Comparison of ENCODE assay signal across 17 cellular contexts in genomic region chr2:35298493-35298892, GRCh38.
A peak's percentile ranks its signal among the peaks of the same experiment; 100 is the strongest.
DNase-seq lines count a peak whose midpoint lies in the region; ATAC-seq and TF ChIP-seq lines count a peak whose summit lies in the region.
"Had no signal": no experiment of that assay in that cellular context is flagged by ENCODE, and none has a peak within 500 bp of the region (broad histone marks: within the 10 kb centered on the region; RNA-seq: fewer than 3 reads in every experiment).

No MANE protein-coding gene starts in this region.

- H3K4me1 ChIP-seq in prostate gland (replicated peaks), result no peaks in the 10 kb centered on the region
- H3K4me1 ChIP-seq in mesendoderm (ENCODE audit: control insufficient read depth, low read depth, low read length), result no peaks in the 10 kb centered on the region

- TF ChIP-seq POLR2A in prostate gland (IDR thresholded peaks at IDR 0.05), result no peak

- H3K4me3 ChIP-seq in epithelial cell of proximal tubule (ENCODE audit: low read depth, low read length), result no peak overlapping the region
- H3K4me3 ChIP-seq in prostate gland, result no peak overlapping the region
- H3K4me3 ChIP-seq in mesendoderm (ENCODE audit: low read length), result no peak overlapping the region

- DNase-seq in H4 (ENCODE audit: low spot score), result peak; percentile 9
- peak; percentile 68 for DNase-seq in T1000 (lab: John Stamatoyannopoulos, UW)
- peak; percentile 77 for DNase-seq in epithelial cell of proximal tubule (ENCODE audit: low read depth)
- peak; percentile 16 for DNase-seq in prostate gland (ENCODE audit: low spot score)
- no peak for DNase-seq in DMS79 treated with DMSO at 0.1 percent for 48 hours (lab: John Stamatoyannopoulos, UW)
- no peak for DNase-seq in activated T-cell treated with anti-CD3 and anti-CD28 coated beads for 4 hours
- DNase-seq in mesendoderm, result no peak
- DNase-seq in stimulated activated naive CD8-positive, alpha-beta T cell treated with anti-CD3 and anti-CD28 coated beads, Interleukin-15, Interleukin-2, amounts not matched to agents 100 U/mL and 50 U/mL, for 24 hours, result no peak
- DNase-seq: activated CD4-positive, CD25-positive, alpha-beta regulatory T cell treated with anti-CD3 and anti-CD28 coated beads, Interleukin-2, amount 50 U/mL, for 72 hours; activated T-cell treated with anti-CD3 and anti-CD28 coated beads, Interleukin-2, amount 50 U/mL, for 24 hours; anterior cingulate cortex; DMS53; endodermal cell; NCI-H187; stimulated activated CD4-positive, alpha-beta T cell treated with anti-CD3 and anti-CD28 coated beads, Interleukin-4, amount 100 ng/mL, for 1 hour; stimulated activated naive CD4-positive, alpha-beta T cell had no signal

- H3K27me3 ChIP-seq in prostate gland (replicated peaks; ENCODE audit: insufficient read depth) (no peaks in the 10 kb centered on the region), mesendoderm (ENCODE audit: insufficient read depth, low read length, poor library complexity) (no peaks in the 10 kb centered on the region)

- H2BK120ac ChIP-seq in mesendoderm (ENCODE audit: low read depth, low read length), result no peak overlapping the region

- WGBS in prostate gland, result 21% methylated on average over 4 of the region's 4 CpGs
- WGBS in mesendoderm (ENCODE audit: extremely low coverage, insufficient coverage, low lambda C conversion rate), result no CpG with 5 or more reads among the region's 4 CpGs

- no peak for TF ChIP-seq CTCF in epithelial cell of proximal tubule (conservative IDR thresholded peaks at IDR 0.05; ENCODE audit: low read depth, low read length)
- no peak for TF ChIP-seq CTCF in prostate gland (IDR thresholded peaks at IDR 0.05)

- H3K9ac ChIP-seq in mesendoderm (ENCODE audit: low read length), result no peak overlapping the region
- H3K9ac ChIP-seq: KMS-11 had no signal

- H2AK5ac ChIP-seq in mesendoderm (ENCODE audit: low read length), result no peak overlapping the region

- H3K36me3 ChIP-seq in prostate gland (no peaks in the 10 kb centered on the region), mesendoderm (ENCODE audit: control insufficient read depth, insufficient read depth, low read length) (no peaks in the 10 kb centered on the region)

- no peak overlapping the region for H3K4me2 ChIP-seq in mesendoderm (ENCODE audit: low read length)
- H3K4me2 ChIP-seq: KMS-11 had no signal

- no peak overlapping the region for H3K56ac ChIP-seq in mesendoderm (ENCODE audit: low read length)

- H3K18ac ChIP-seq in mesendoderm (ENCODE audit: low read length), result no peak overlapping the region

- H4K5ac ChIP-seq in mesendoderm (ENCODE audit: low read length), result no peak overlapping the region

- intact Hi-C loops in prostate gland (cut with DNase I), result no loop called here

- no peaks in the 10 kb centered on the region for H3K9me3 ChIP-seq in prostate gland

- no peaks in the 10 kb centered on the region for H3K79me1 ChIP-seq in mesendoderm (ENCODE audit: low read length)

- no peak overlapping the region for H3K23ac ChIP-seq in mesendoderm (ENCODE audit: low read length)

- no peak overlapping the region for H2BK5ac ChIP-seq in mesendoderm (ENCODE audit: low read length)

- ATAC-seq in stimulated activated naive CD8-positive, alpha-beta T cell treated with anti-CD3 and anti-CD28 coated beads, Interleukin-15, Interleukin-2, amounts not matched to agents 100 U/mL and 50 U/mL, for 24 hours, result no peak

- H3K4ac ChIP-seq in mesendoderm (ENCODE audit: low read depth, low read length), result no peak overlapping the region

- H2BK15ac ChIP-seq in mesendoderm (replicated peaks; ENCODE audit: low read depth), result no peak overlapping the region

- H3K79me2 ChIP-seq in mesendoderm (ENCODE audit: control insufficient read depth, insufficient read depth, low read length), result no peaks in the 10 kb centered on the region

- H3K27ac ChIP-seq in prostate gland, result no peak overlapping the region
- H3K27ac ChIP-seq in mesendoderm (ENCODE audit: low read depth, low read length), result no peak overlapping the region
- H3K27ac ChIP-seq: KMS-11 had no signal

- H4K8ac ChIP-seq in mesendoderm (ENCODE audit: low read depth, low read length), result no peak overlapping the region

Comparison
In these comparisons a context has a peak if more than half of its experiments do, and no peak if none do; other contexts are left out.
1. DNase-seq: peak in H4 (single experiment), T1000 (single experiment), epithelial cell of proximal tubule (single experiment) and prostate gland (single experiment); none in DMS79 treated with DMSO at 0.1 percent for 48 hours (single experiment), activated T-cell treated with anti-CD3 and anti-CD28 coated beads for 4 hours (single experiment), mesendoderm (single experiment) and stimulated activated naive CD8-positive, alpha-beta T cell treated with anti-CD3 and anti-CD28 coated beads, Interleukin-15, Interleukin-2, amounts not matched to agents 100 U/mL and 50 U/mL, for 24 hours (single experiment).